In genomic region chr7:99373086-99374066, GRCh38 we compare ENCODE assay signal across 8 cellular contexts. TPM values are rescaled to one million over a fixed set of nuclear protein-coding genes. Genes with fewer than 3 reads are reported as not detected.
DNase-seq lines count a peak whose midpoint lies in the region; TF ChIP-seq lines count a peak whose summit lies in the region.

No MANE protein-coding gene starts in this region.

- H3K4me2 ChIP-seq in BLaER1 treated with 17β-estradiol and CSF1 and Interleukin-3, amounts not matched to agents 10 nM and 100 nM = peak overlapping the region; percentile 80 to 99 (median 89)
- H3K4me2 ChIP-seq in KMS-11 = peak overlapping the region; percentile 76

- peak overlapping the region; percentile 86 to 91 (median 88); a peak in 21 of 22 replicates for H3K9ac ChIP-seq in BLaER1 treated with 17β-estradiol and CSF1 and Interleukin-3, amounts not matched to agents 10 nM and 100 nM
- no peak overlapping the region; the same call in 1 of the 2 replicates for H3K9ac ChIP-seq in KMS-11

- peak overlapping the region; percentile 88 for H2AFZ ChIP-seq in KMS-11 (ENCODE audit: low read depth)

- no peaks in the 10 kb centered on the region for H3K9me3 ChIP-seq in BLaER1 treated with 17β-estradiol and CSF1 and Interleukin-3, amounts not matched to agents 10 nM and 100 nM (replicated peaks in 1 of 11)
- no peaks in the 10 kb centered on the region for H3K9me3 ChIP-seq in ectodermal cell (ENCODE audit: control insufficient read depth, low read length)
- no peaks in the 10 kb centered on the region for H3K9me3 ChIP-seq in WERI-Rb-1 (ENCODE audit: severe bottlenecking)

- WGBS in ectodermal cell, 2 experiments = 87 to 88% methylated on average over 42 of the region's 42 CpGs

- no peaks in the 10 kb centered on the region for H3K27me3 ChIP-seq in BLaER1 treated with 17β-estradiol and CSF1 and Interleukin-3, amounts not matched to agents 10 nM and 100 nM
- H3K27me3 ChIP-seq in KMS-11 (ENCODE audit: insufficient read depth, low read depth) (no peaks in the 10 kb centered on the region), ectodermal cell (ENCODE audit: control insufficient read depth, insufficient read depth, low read length, poor library complexity, severe bottlenecking) (no peaks in the 10 kb centered on the region), WERI-Rb-1 (ENCODE audit: insufficient read depth, low read depth, severe bottlenecking) (no peaks in the 10 kb centered on the region)

- H3K79me2 ChIP-seq in KMS-11 (ENCODE audit: insufficient read depth, low read depth) = peaks cover 36% of the 10 kb centered on the region

- H3K4me1 Mint-ChIP-seq in nephron = peaks cover 15% of the 10 kb centered on the region

- peak overlapping the region; percentile 68 to 88 (median 82) for H3K4me3 ChIP-seq in BLaER1 treated with 17β-estradiol and CSF1 and Interleukin-3, amounts not matched to agents 10 nM and 100 nM
- H3K4me3 ChIP-seq in KMS-11 (IDR thresholded peaks at IDR 0.05; ENCODE audit: insufficient read depth, low read depth, low read length) = no peak overlapping the region
- peak overlapping the region; percentile 71 for H3K4me3 ChIP-seq in ectodermal cell (ENCODE audit: insufficient read depth, low read depth, low read length)
- H3K4me3 ChIP-seq in WERI-Rb-1 (ENCODE audit: low read depth, low read length) = no peak overlapping the region

- peak overlapping the region in 9 of 11 experiments; percentile 85 to 95 (median 90); a peak in 14 of 22 replicates for H3K27ac ChIP-seq in BLaER1 treated with 17β-estradiol and CSF1 and Interleukin-3, amounts not matched to agents 10 nM and 100 nM
- H3K27ac ChIP-seq in KMS-11 (no peak overlapping the region), ectodermal cell (ENCODE audit: insufficient read depth, low read depth, low read length, poor library complexity, severe bottlenecking) (no peak overlapping the region), WERI-Rb-1 (no peak overlapping the region; the same call in 1 of the 2 replicates)

- peaks cover 19 to 40% (median 33%) of the 10 kb centered on the region in 11 experiments for H3K36me3 ChIP-seq in BLaER1 treated with 17β-estradiol and CSF1 and Interleukin-3, amounts not matched to agents 10 nM and 100 nM
- H3K36me3 ChIP-seq in KMS-11 (ENCODE audit: insufficient read depth) = peaks cover 5% of the 10 kb centered on the region; the same call in 1 of the 2 replicates
- no peaks in the 10 kb centered on the region for H3K36me3 ChIP-seq in ectodermal cell (ENCODE audit: control insufficient read depth, insufficient read depth, low read length)
- peaks cover 4% of the 10 kb centered on the region; the same call in 1 of the 2 replicates for H3K36me3 ChIP-seq in WERI-Rb-1

- H4K20me1 ChIP-seq in BLaER1 treated with 17β-estradiol and CSF1 and Interleukin-3, amounts not matched to agents 10 nM and 100 nM = peaks cover 17 to 53% (median 29%) of the 10 kb centered on the region in 11 experiments; a peak in 21 of 22 replicates
- no peaks in the 10 kb centered on the region for H4K20me1 ChIP-seq in KMS-11 (ENCODE audit: insufficient read depth)

- TF ChIP-seq CTCF in KMS-11 (conservative IDR thresholded peaks at IDR 0.05; ENCODE audit: low read depth, low read length) = no peak
- no peak for TF ChIP-seq CTCF in nephron (IDR thresholded peaks at IDR 0.05; ENCODE audit: unreplicated experiment in 3 of 3)
- no peak for TF ChIP-seq CTCF in WERI-Rb-1 (IDR thresholded peaks at IDR 0.05; ENCODE audit: low read depth, low read length)

- peaks cover 5% of the 10 kb centered on the region for H3K27me3 Mint-ChIP-seq in nephron (ENCODE audit: low read depth)

- no peaks in the 10 kb centered on the region for H3K9me3 Mint-ChIP-seq in nephron

- DNase-seq in dermis blood vessel endothelial cell (no peak), WERI-Rb-1 (no peak), HK-2 (ENCODE audit: unreplicated experiment) (no peak), germinal center (ENCODE audit: low spot score) (no peak)

- peak overlapping the region; percentile 63 to 92 (median 82) for H3K27ac Mint-ChIP-seq in nephron

- H3K36me3 Mint-ChIP-seq in nephron (ENCODE audit: low read depth) = peaks cover 4% of the 10 kb centered on the region

- H3K4me3 Mint-ChIP-seq in nephron = peak overlapping the region; percentile 81 to 86 (median 83)

- H3K4me1 ChIP-seq in BLaER1 treated with 17β-estradiol and CSF1 and Interleukin-3, amounts not matched to agents 10 nM and 100 nM = peaks cover 18 to 62% (median 36%) of the 10 kb centered on the region in 10 experiments
- H3K4me1 ChIP-seq in KMS-11 (ENCODE audit: low read depth, poor library complexity, severe bottlenecking) (peaks cover 32% of the 10 kb centered on the region), ectodermal cell (ENCODE audit: control insufficient read depth, insufficient read depth, low read length) (no peaks in the 10 kb centered on the region)

RNA-seq across cellular contexts. Expression of gene ARPC1B, which starts 1.2 kb away (rescaled TPM):
- polyA plus RNA-seq in ectodermal cell (2013, experiment 1 of 4) = 67.8 TPM
- 63.1 TPM for polyA plus RNA-seq in ectodermal cell (2013, experiment 2 of 4)
- 44.8 TPM for polyA plus RNA-seq in ectodermal cell (2013, experiment 3 of 4)
- polyA plus RNA-seq in ectodermal cell (2013, experiment 4 of 4) = 43.7 TPM
- 464 and 901 TPM in 2 replicates for total RNA-seq in dermis blood vessel endothelial cell

RNA-seq across cellular contexts. Expression of gene PDAP1, which starts 35.0 kb away (rescaled TPM):
- polyA plus RNA-seq in ectodermal cell (2013, experiment 1 of 4) = 151 TPM
- polyA plus RNA-seq in ectodermal cell (2013, experiment 2 of 4) = 146 TPM
- 125 TPM for polyA plus RNA-seq in ectodermal cell (2013, experiment 3 of 4)
- 136 TPM for polyA plus RNA-seq in ectodermal cell (2013, experiment 4 of 4)
- total RNA-seq in dermis blood vessel endothelial cell = 52.9 and 74.3 TPM in 2 replicates

RNA-seq across cellular contexts. Expression of gene BUD31, which starts 35.4 kb away (rescaled TPM):
- 88.8 TPM for polyA plus RNA-seq in ectodermal cell (2013, experiment 1 of 4)
- 90.7 TPM for polyA plus RNA-seq in ectodermal cell (2013, experiment 2 of 4)
- 92.1 TPM for polyA plus RNA-seq in ectodermal cell (2013, experiment 3 of 4)
- polyA plus RNA-seq in ectodermal cell (2013, experiment 4 of 4) = 98.8 TPM
- 76.4 and 86.7 TPM in 2 replicates for total RNA-seq in dermis blood vessel endothelial cell

RNA-seq across cellular contexts. Expression of gene ARPC1A, which starts 47.7 kb away (rescaled TPM):
- 162 TPM for polyA plus RNA-seq in ectodermal cell (2013, experiment 1 of 4)
- 173 TPM for polyA plus RNA-seq in ectodermal cell (2013, experiment 2 of 4)
- 146 TPM for polyA plus RNA-seq in ectodermal cell (2013, experiment 3 of 4)
- polyA plus RNA-seq in ectodermal cell (2013, experiment 4 of 4) = 161 TPM
- total RNA-seq in dermis blood vessel endothelial cell = 210 and 276 TPM in 2 replicates

Comparison
In these comparisons a context has a peak if more than half of its experiments do, and no peak if none do; other contexts are left out.
1. H3K27ac ChIP-seq: peak in BLaER1 treated with 17β-estradiol and CSF1 and Interleukin-3, amounts not matched to agents 10 nM and 100 nM (9 of 11); none in KMS-11 (single experiment), ectodermal cell (single experiment) and WERI-Rb-1 (single experiment).
2. H3K4me3 ChIP-seq: peak in BLaER1 treated with 17β-estradiol and CSF1 and Interleukin-3, amounts not matched to agents 10 nM and 100 nM (10 of 10) and ectodermal cell (single experiment); none in KMS-11 (single experiment) and WERI-Rb-1 (single experiment).